Comparison of ENCODE assay signal across 10 cellular contexts in genomic region chr12:112936927-112937326, GRCh38. TPM values are rescaled to one million over a fixed set of nuclear protein-coding genes. Genes with fewer than 3 reads are reported as not detected.
DNase-seq lines count a peak whose midpoint lies in the region; ATAC-seq and TF ChIP-seq lines count a peak whose summit lies in the region.
"Had no signal": no experiment of that assay in that cellular context is flagged by ENCODE, and none has a peak within 500 bp of the region (broad histone marks: within the 10 kb centered on the region; RNA-seq: fewer than 3 reads in every experiment).

No MANE protein-coding gene starts in this region.

- H3K27me3 Mint-ChIP-seq in activated T-cell treated with anti-CD3 and anti-CD28 coated beads, Interleukin-2, amount 50 U/mL, for 4 hours (ENCODE audit: low read depth): no peaks in the 10 kb centered on the region
- no peaks in the 10 kb centered on the region for H3K27me3 Mint-ChIP-seq in activated CD4-positive, alpha-beta memory T cell treated with anti-CD3 and anti-CD28 coated beads, Interleukin-2, amount 10 ng/mL, durations not matched to agents 7 days and 5 days

- H3K4me1 ChIP-seq in subcutaneous abdominal adipose tissue (ENCODE audit: control insufficient read depth in 5 of 5, insufficient read depth in 5 of 5, low read length in 5 of 5): peaks cover 3 to 25% (median 15%) of the 10 kb centered on the region in 5 donors

- no peak for ATAC-seq in activated T-cell treated with anti-CD3 and anti-CD28 coated beads, Interleukin-2, amount 50 U/mL, for 4 hours
- ATAC-seq in GM21515 (IDR thresholded peaks at IDR 0.05; ENCODE audit: unreplicated experiment) (no peak), Right ventricle myocardium inferior (no peak), HG03025 (IDR thresholded peaks at IDR 0.05; ENCODE audit: low FRiP score, unreplicated experiment) (no peak)

- H3K36me3 ChIP-seq in subcutaneous abdominal adipose tissue (ENCODE audit: control insufficient read depth in 5 of 5, insufficient read depth in 5 of 5, low read length in 5 of 5): peaks cover 0 to 5% (median 4%) of the 10 kb centered on the region in 5 donors

- H3K4me3 Mint-ChIP-seq in activated T-cell treated with anti-CD3 and anti-CD28 coated beads, Interleukin-2, amount 50 U/mL, for 4 hours: peak overlapping the region; percentile 3
- peak overlapping the region; percentile 6 for H3K4me3 Mint-ChIP-seq in activated CD4-positive, alpha-beta memory T cell treated with anti-CD3 and anti-CD28 coated beads, Interleukin-2, amount 10 ng/mL, durations not matched to agents 7 days and 5 days

- H3K9ac ChIP-seq in subcutaneous abdominal adipose tissue (ENCODE audit: low read length in 5 of 5): no peak overlapping the region

- peaks cover 44% of the 10 kb centered on the region for H3K4me1 Mint-ChIP-seq in activated T-cell treated with anti-CD3 and anti-CD28 coated beads, Interleukin-2, amount 50 U/mL, for 4 hours (ENCODE audit: low read depth)
- peaks cover 46% of the 10 kb centered on the region for H3K4me1 Mint-ChIP-seq in activated CD4-positive, alpha-beta memory T cell treated with anti-CD3 and anti-CD28 coated beads, Interleukin-2, amount 10 ng/mL, durations not matched to agents 7 days and 5 days

- intact Hi-C loops in Right ventricle myocardium inferior (cut with DNase I): loop anchor here (5.0 kb wide), 2 partner anchors 35 to 40 kb away; partner anchors contain the start of gene OAS2

- H3K36me3 Mint-ChIP-seq in activated T-cell treated with anti-CD3 and anti-CD28 coated beads, Interleukin-2, amount 50 U/mL, for 4 hours (ENCODE audit: insufficient read depth): no peaks in the 10 kb centered on the region
- peaks cover 32% of the 10 kb centered on the region for H3K36me3 Mint-ChIP-seq in activated CD4-positive, alpha-beta memory T cell treated with anti-CD3 and anti-CD28 coated beads, Interleukin-2, amount 10 ng/mL, durations not matched to agents 7 days and 5 days (ENCODE audit: low read depth)

- H3K27ac Mint-ChIP-seq in activated CD4-positive, alpha-beta memory T cell treated with anti-CD3 and anti-CD28 coated beads, Interleukin-2, amount 10 ng/mL, durations not matched to agents 7 days and 5 days: peak overlapping the region; percentile 55

- CTCF ChIA-PET in activated CD4-positive, alpha-beta memory T cell treated with anti-CD3 and anti-CD28 coated beads, Interleukin-2, amount 10 ng/mL, durations not matched to agents 7 days and 5 days (lab: Charles Lee): interaction anchor here (1.6 to 1.9 kb wide), 3 partner anchors 30 to 56 kb away, joined by 7 to 14 read pairs (median 13); partner anchors contain the start of gene OAS1

- H3K4me3 ChIP-seq in fibroblast of the aortic adventitia (ENCODE audit: low read depth, low read length): no peak overlapping the region
- H3K4me3 ChIP-seq in subcutaneous abdominal adipose tissue (ENCODE audit: low read depth in 1 of 5, low read length in 5 of 5): no peak overlapping the region

- H3K27me3 ChIP-seq in subcutaneous abdominal adipose tissue (ENCODE audit: control insufficient read depth in 5 of 5, insufficient read depth in 4 of 5, low read length in 5 of 5): no peaks in the 10 kb centered on the region

- no peaks in the 10 kb centered on the region for H3K9me3 Mint-ChIP-seq in activated T-cell treated with anti-CD3 and anti-CD28 coated beads, Interleukin-2, amount 50 U/mL, for 4 hours
- H3K9me3 Mint-ChIP-seq in activated CD4-positive, alpha-beta memory T cell treated with anti-CD3 and anti-CD28 coated beads, Interleukin-2, amount 10 ng/mL, durations not matched to agents 7 days and 5 days: no peaks in the 10 kb centered on the region

- peak overlapping the region; percentile 64 for H3K27ac ChIP-seq in subcutaneous abdominal adipose tissue (ENCODE audit: low read depth, low read length)

- TF ChIP-seq CTCF in fibroblast of the aortic adventitia (IDR thresholded peaks at IDR 0.05; ENCODE audit: insufficient read depth, low read length): no peak

- DNase-seq in activated T-cell treated with anti-CD3 and anti-CD28 coated beads, Interleukin-2, amount 50 U/mL, for 4 hours: no peak
- DNase-seq in activated T-cell treated with anti-CD3 and anti-CD28 coated beads for 4 hours (no peak), fibroblast of the aortic adventitia (ENCODE audit: low read depth) (peak; percentile 5), Right ventricle myocardium inferior (ENCODE audit: missing footprints) (no peak)
- no peak for DNase-seq in activated CD4-positive, alpha-beta memory T cell treated with anti-CD3 and anti-CD28 coated beads, Interleukin-2, amount 10 ng/mL, durations not matched to agents 7 days and 5 days
- DNase-seq: erythroblast had no signal

- H3K9me3 ChIP-seq in subcutaneous abdominal adipose tissue (ENCODE audit: control insufficient read depth in 5 of 5, low read length in 5 of 5): no peaks in the 10 kb centered on the region

- POLR2A ChIA-PET in activated CD4-positive, alpha-beta memory T cell treated with anti-CD3 and anti-CD28 coated beads, Interleukin-2, amount 10 ng/mL, durations not matched to agents 7 days and 5 days (lab: Charles Lee): interaction anchor here (1.3 to 2.8 kb wide), 6 partner anchors 9 to 248 kb away, joined by 4 to 55 read pairs (median 5); partner anchors contain the start of genes OAS1 and OAS2

RNA-seq across cellular contexts. Expression of gene OAS3, which starts 1.3 kb away (rescaled TPM):
- total RNA-seq in activated T-cell treated with anti-CD3 and anti-CD28 coated beads, Interleukin-2, amount 50 U/mL, for 4 hours: 10 to 100 TPM in 1 of 3 donors, 1 to 10 TPM in 2; 5.5 to 13.6 (median 8.0) TPM
- 100 to 1,000 TPM; 260 to 265 TPM for total RNA-seq in activated CD4-positive, alpha-beta memory T cell treated with anti-CD3 and anti-CD28 coated beads, Interleukin-2, amount 10 ng/mL, durations not matched to agents 7 days and 5 days
- total RNA-seq in fibroblast of the aortic adventitia (ENCODE audit: low replicate concordance): 3.9 and 5.3 TPM in 2 replicates
- total RNA-seq in Right ventricle myocardium inferior: 5.7 TPM

RNA-seq across cellular contexts. Expression of gene OAS1, which starts 30.2 kb away (rescaled TPM):
- 1 to 10 TPM; 3.2 to 7.8 (median 4.0) TPM for total RNA-seq in activated T-cell treated with anti-CD3 and anti-CD28 coated beads, Interleukin-2, amount 50 U/mL, for 4 hours
- 100 to 1,000 TPM; 246 to 248 TPM for total RNA-seq in activated CD4-positive, alpha-beta memory T cell treated with anti-CD3 and anti-CD28 coated beads, Interleukin-2, amount 10 ng/mL, durations not matched to agents 7 days and 5 days
- 1.4 and 7.8 TPM in 2 replicates for total RNA-seq in fibroblast of the aortic adventitia (ENCODE audit: low replicate concordance)
- total RNA-seq in Right ventricle myocardium inferior: 6.1 TPM
- total RNA-seq: G401 had no signal

RNA-seq across cellular contexts. Expression of gene OAS2, which starts 41.4 kb away (rescaled TPM):
- 10 to 100 TPM; 27.8 to 36.0 (median 34.9) TPM for total RNA-seq in activated T-cell treated with anti-CD3 and anti-CD28 coated beads, Interleukin-2, amount 50 U/mL, for 4 hours
- total RNA-seq in activated CD4-positive, alpha-beta memory T cell treated with anti-CD3 and anti-CD28 coated beads, Interleukin-2, amount 10 ng/mL, durations not matched to agents 7 days and 5 days: 100 to 1,000 TPM; 327 to 331 TPM
- 2.0 and 3.7 TPM in 2 replicates for total RNA-seq in fibroblast of the aortic adventitia (ENCODE audit: low replicate concordance)
- total RNA-seq in Right ventricle myocardium inferior: 5.0 TPM
- total RNA-seq: G401 had no signal

Comparison
In these comparisons a context has a peak if more than half of its experiments do, and no peak if none do; other contexts are left out.
1. RNA of gene OAS3, which starts 1.3 kb away (total RNA-seq): 260 to 265 TPM in activated CD4-positive, alpha-beta memory T cell treated with anti-CD3 and anti-CD28 coated beads, Interleukin-2, amount 10 ng/mL, durations not matched to agents 7 days and 5 days; 5.5 to 13.6 TPM in activated T-cell treated with anti-CD3 and anti-CD28 coated beads, Interleukin-2, amount 50 U/mL, for 4 hours, 5.7 TPM in Right ventricle myocardium inferior (single experiment) and 3.9 to 5.3 TPM in fibroblast of the aortic adventitia; every median in the first group is over 10 times any median in the second.
2. RNA of gene OAS1, which starts 30.2 kb away (total RNA-seq): 246 to 248 TPM in activated CD4-positive, alpha-beta memory T cell treated with anti-CD3 and anti-CD28 coated beads, Interleukin-2, amount 10 ng/mL, durations not matched to agents 7 days and 5 days; 6.1 TPM in Right ventricle myocardium inferior (single experiment), 3.2 to 7.8 TPM in activated T-cell treated with anti-CD3 and anti-CD28 coated beads, Interleukin-2, amount 50 U/mL, for 4 hours and 1.4 to 7.8 TPM in fibroblast of the aortic adventitia; every median in the first group is over 10 times any median in the second.
3. RNA of gene OAS2, which starts 41.4 kb away (total RNA-seq): 327 to 331 TPM in activated CD4-positive, alpha-beta memory T cell treated with anti-CD3 and anti-CD28 coated beads, Interleukin-2, amount 10 ng/mL, durations not matched to agents 7 days and 5 days; 27.8 to 36.0 TPM in activated T-cell treated with anti-CD3 and anti-CD28 coated beads, Interleukin-2, amount 50 U/mL, for 4 hours, 5.0 TPM in Right ventricle myocardium inferior (single experiment) and 2.0 to 3.7 TPM in fibroblast of the aortic adventitia; every median in the first group is over 4 times any median in the second.